1 cellular context compared by ENCODE assay signal in the genomic region with DNA sequence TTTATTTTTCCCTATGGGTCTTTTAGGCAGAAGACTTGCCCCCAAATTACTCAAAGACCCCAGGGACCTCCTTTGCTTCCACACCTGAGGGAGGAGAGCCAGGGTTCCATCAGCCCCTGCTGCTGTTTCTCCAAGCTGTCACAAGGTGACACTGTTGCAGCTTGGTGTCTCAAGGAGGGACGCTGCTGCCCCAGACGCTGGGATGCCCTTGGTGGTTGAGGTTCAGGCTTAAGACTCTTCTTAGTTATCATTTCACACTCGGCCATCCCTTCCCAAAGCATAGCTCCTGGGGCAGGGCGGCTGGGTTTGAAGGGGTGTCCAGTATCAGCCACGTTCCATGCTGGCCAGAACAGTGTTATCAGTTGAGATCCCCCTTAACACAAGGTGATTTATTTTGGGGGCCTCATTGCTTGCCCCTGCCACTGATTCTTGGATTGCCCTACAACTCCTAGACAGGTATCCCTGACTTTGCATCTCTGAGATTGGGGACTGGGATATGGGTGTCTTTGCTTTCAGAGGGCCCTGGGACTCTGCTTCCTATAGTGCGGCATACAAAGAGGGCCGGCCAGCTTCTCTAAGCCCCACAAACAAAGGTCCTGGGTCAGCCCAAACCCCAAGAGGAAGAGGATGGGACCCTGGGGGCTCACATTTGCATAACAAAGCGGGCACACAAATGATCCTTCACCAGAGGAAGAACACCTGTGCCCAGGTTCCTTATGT.
TF ChIP-seq lines count a peak whose summit lies in the region.

No MANE protein-coding gene starts in this region.

TF ChIP-seq in HCT116, 20 proteins besides CTCF, POLR2A, EP300 and RAD21 (continued from another document):
- TF ChIP-seq ZBTB33 (IDR thresholded peaks at IDR 0.05; ENCODE audit: extremely low read depth, insufficient replicate concordance, low read length): no peak
